30 cellular contexts compared by ENCODE assay signal in genomic region chr4:373062-373839, GRCh38. TPM values are rescaled to one million over a fixed set of nuclear protein-coding genes. Genes with fewer than 3 reads are reported as not detected.
A peak's percentile ranks its signal among the peaks of the same experiment; 100 is the strongest.
DNase-seq lines count a peak whose midpoint lies in the region; ATAC-seq, FAIRE-seq and TF ChIP-seq lines count a peak whose summit lies in the region.
"Had no signal": no experiment of that assay in that cellular context is flagged by ENCODE, and none has a peak within 500 bp of the region (broad histone marks: within the 10 kb centered on the region; RNA-seq: fewer than 3 reads in every experiment).

No MANE protein-coding gene starts in this region.

- no peaks in the 10 kb centered on the region for H3K9me2 ChIP-seq in HCT116 (ENCODE audit: insufficient read depth)

- CTCF ChIA-PET in HCT116 (lab: Charles Lee): no interaction called here
- CTCF ChIA-PET in K562 (lab: Yijun Ruan, JAX; ENCODE audit: low intra/inter-chr PET ratio): no interaction called here

- H3K4me3 ChIP-seq in BLaER1 treated with 17β-estradiol and CSF1 and Interleukin-3, amounts not matched to agents 10 nM and 100 nM: peak overlapping the region; percentile 15 to 46 (median 40); a peak in 14 of 20 replicates
- no peak overlapping the region for H3K4me3 ChIP-seq in HCT116 (replicated peaks in 1 of 2; ENCODE audit: low read depth in 1 of 2, low read length in 2 of 2)
- no peak overlapping the region for H3K4me3 ChIP-seq in K562
- H3K4me3 ChIP-seq in mucosa of rectum (ENCODE audit: low read length in 2 of 2): peak overlapping the region; percentile 23 to 35

- no peak for ATAC-seq in HCT116
- ATAC-seq in K562: no peak
- ATAC-seq: left lobe of liver, natural killer cell had no signal

- no peak for DNase-seq in HCT116 (ENCODE audit: low read depth, low spot score)
- DNase-seq in K562 (ENCODE audit: extremely low read depth in 1 of 4, low spot score in 3 of 4): no peak
- no peak for DNase-seq in NCI-H1436 (lab: John Stamatoyannopoulos, UW)
- DNase-seq in activated CD8-positive, alpha-beta memory T cell treated with anti-CD3 and anti-CD28 coated beads for 24 hours: no peak
- DNase-seq in cerebellum (ENCODE audit: low spot score): no peak
- no peak for DNase-seq in nephron progenitor cell
- DNase-seq: ACHN; activated CD4-positive, alpha-beta T cell treated with anti-CD3 and anti-CD28 coated beads, Interleukin-2, amount 10 ng/mL, durations not matched to agents 24 days and 14 days; activated naive CD4-positive, alpha-beta T cell treated with anti-CD3 and anti-CD28 coated beads, Interleukin-2, amount 50 U/mL, for 16 hours; C1 segment of cervical spinal cord; immature natural killer cell; natural killer cell; NCI-H1092; NCI-H187 treated with DMSO at 0.1 percent for 48 hours; NCI-H524 treated with DMSO at 0.1 percent for 48 hours; SHP77 treated with DMSO at 0.1 percent for 48 hours; small intestine; stimulated activated CD4-positive, alpha-beta T cell treated with anti-CD3 and anti-CD28 coated beads, Interleukin-1b, Interleukin-23, amount 100 ng/mL, for 48 hours; SW 1271; T1000; WERI-Rb-1 had no signal

- RAD21 ChIA-PET in HCT116 (lab: Charles Lee; ENCODE audit: low non-redundant PET in 1 of 2, low total read pairs in 2 of 2, uncharacterized antibody in 2 of 2, unreplicated experiment in 2 of 2): no interaction called here

- no peak for TF ChIP-seq EP300 in K562 (IDR thresholded peaks at IDR 0.05; ENCODE audit: low read length)

- H3K36me3 ChIP-seq in BLaER1 treated with 17β-estradiol and CSF1 and Interleukin-3, amounts not matched to agents 10 nM and 100 nM: peaks cover 71 to 97% (median 92%) of the 10 kb centered on the region in 11 experiments
- H3K36me3 ChIP-seq in HCT116 (ENCODE audit: control insufficient read depth in 1 of 2, insufficient read depth in 2 of 2, low read length in 2 of 2) (no peaks in the 10 kb centered on the region), K562 (ENCODE audit: control insufficient read depth, insufficient read depth, low read length) (no peaks in the 10 kb centered on the region), mucosa of rectum (ENCODE audit: control insufficient read depth in 2 of 2, insufficient read depth in 2 of 2, low read length in 2 of 2) (peaks cover 19 to 32% of the 10 kb centered on the region in 2 donors)

- TF ChIP-seq RAD21 in HCT116 (IDR thresholded peaks at IDR 0.05; ENCODE audit: low read depth): no peak
- TF ChIP-seq RAD21 in K562 (CRISPR knock-in tag; conservative IDR thresholded peaks at IDR 0.05 in 1 of 2, IDR thresholded peaks at IDR 0.05 in 1 of 2): no peak

- H3K4me2 ChIP-seq in BLaER1 treated with 17β-estradiol and CSF1 and Interleukin-3, amounts not matched to agents 10 nM and 100 nM: no peak overlapping the region
- no peak overlapping the region for H3K4me2 ChIP-seq in HCT116 (ENCODE audit: low read length)
- no peak overlapping the region for H3K4me2 ChIP-seq in K562 (ENCODE audit: insufficient read depth, low read length)

- under 1% methylated on average over 7 of the region's 7 CpGs for WGBS in K562 (ENCODE audit: insufficient coverage, low coverage, missing lambda C conversion rate)

- H3K4me1 ChIP-seq in BLaER1 treated with 17β-estradiol and CSF1 and Interleukin-3, amounts not matched to agents 10 nM and 100 nM: no peaks in the 10 kb centered on the region
- H3K4me1 ChIP-seq in HCT116 (ENCODE audit: control insufficient read depth in 1 of 2, insufficient read depth in 2 of 2, low read length in 2 of 2) (no peaks in the 10 kb centered on the region), K562 (replicated peaks in 1 of 2; ENCODE audit: control insufficient read depth in 2 of 2, insufficient read depth in 2 of 2, low read length in 2 of 2) (no peaks in the 10 kb centered on the region), mucosa of rectum (ENCODE audit: control insufficient read depth in 2 of 2, insufficient read depth in 2 of 2, low read length in 2 of 2) (no peaks in the 10 kb centered on the region)
- H3K4me1 ChIP-seq: ascending aorta had no signal

- in situ Hi-C loops in K562 (cut with MboI): no loop called here

- no TSS peak for BruUV-seq in HCT116 (replicated peaks; lab: Mats Ljungman, UMichigan)
- BruUV-seq in K562 (replicated peaks; lab: Mats Ljungman, UMichigan): no TSS peak

- intact Hi-C loops in HCT116 (cut with micrococcal nuclease) (no loop called here), K562 (cut with micrococcal nuclease) (no loop called here)

- H3K4me1 Mint-ChIP-seq in nephron progenitor cell: no peaks in the 10 kb centered on the region
- H3K4me1 Mint-ChIP-seq: activated CD4-positive, alpha-beta T cell treated with anti-CD3 and anti-CD28 coated beads, Interleukin-2, amount 10 ng/mL, durations not matched to agents 24 days and 14 days; IgD-negative memory B cell; immature natural killer cell; mesothelial cell of epicardium; natural killer cell had no signal

- H3K27ac ChIP-seq in BLaER1 treated with 17β-estradiol and CSF1 and Interleukin-3, amounts not matched to agents 10 nM and 100 nM: no peak overlapping the region
- H3K27ac ChIP-seq in HCT116 (ENCODE audit: low read depth, low read length) (no peak overlapping the region), K562 (ENCODE audit: extremely low read depth, low read depth, low read length) (no peak overlapping the region), mucosa of rectum (ENCODE audit: low read depth in 2 of 2, low read length in 2 of 2) (no peak overlapping the region)
- H3K27ac ChIP-seq: ascending aorta, WERI-Rb-1 had no signal

- peaks cover 98 to 100% (median 99%) of the 10 kb centered on the region in 11 experiments for H3K9me3 ChIP-seq in BLaER1 treated with 17β-estradiol and CSF1 and Interleukin-3, amounts not matched to agents 10 nM and 100 nM (replicated peaks in 1 of 11)
- H3K9me3 ChIP-seq in HCT116 (ENCODE audit: control insufficient read depth in 1 of 2, insufficient read depth in 1 of 2, low read depth in 1 of 2, low read length in 2 of 2) (peaks cover 35 to 37% of the 10 kb centered on the region in 2 experiments; a peak in 2 of 4 replicates), K562 (replicated peaks; ENCODE audit: control insufficient read depth, insufficient read depth, low read depth, low read length) (peaks cover 1% of the 10 kb centered on the region; the same call in 1 of the 2 replicates), mucosa of rectum (ENCODE audit: control insufficient read depth in 2 of 2, low read length in 2 of 2) (peaks cover 59 to 76% of the 10 kb centered on the region in 2 donors)

- no peak overlapping the region for H2AFZ ChIP-seq in HCT116 (ENCODE audit: low read depth, low read length, poor library complexity, severe bottlenecking)
- no peak overlapping the region for H2AFZ ChIP-seq in K562 (ENCODE audit: low read depth, low read length)

- FAIRE-seq in K562 (lab: Jason Lieb, UNC): no peak
- FAIRE-seq: endometrium, frontal cortex, small intestine had no signal

- no peak overlapping the region for H3K9ac ChIP-seq in BLaER1 treated with 17β-estradiol and CSF1 and Interleukin-3, amounts not matched to agents 10 nM and 100 nM
- H3K9ac ChIP-seq in HCT116 (ENCODE audit: low read length): no peak overlapping the region
- H3K9ac ChIP-seq in K562 (ENCODE audit: insufficient read depth in 1 of 2, low read depth in 2 of 2, low read length in 2 of 2): no peak overlapping the region
- no peak overlapping the region for H3K9ac ChIP-seq in mucosa of rectum (ENCODE audit: low read depth in 1 of 2, low read length in 2 of 2)

- no peak overlapping the region for H3K27ac Mint-ChIP-seq in nephron progenitor cell
- H3K27ac Mint-ChIP-seq: activated CD4-positive, alpha-beta T cell treated with anti-CD3 and anti-CD28 coated beads, Interleukin-2, amount 10 ng/mL, durations not matched to agents 24 days and 14 days; IgD-negative memory B cell; immature natural killer cell; mesothelial cell of epicardium; natural killer cell; type B pancreatic cell had no signal

- H4K20me1 ChIP-seq in BLaER1 treated with 17β-estradiol and CSF1 and Interleukin-3, amounts not matched to agents 10 nM and 100 nM: no peaks in the 10 kb centered on the region
- H4K20me1 ChIP-seq in HCT116 (ENCODE audit: insufficient read depth) (no peaks in the 10 kb centered on the region), K562 (replicated peaks; ENCODE audit: control insufficient read depth, insufficient read depth, low read length) (no peaks in the 10 kb centered on the region)

- H3K27me3 Mint-ChIP-seq in nephron progenitor cell (ENCODE audit: low read depth, poor library complexity): no peaks in the 10 kb centered on the region
- H3K27me3 Mint-ChIP-seq: activated CD4-positive, alpha-beta T cell treated with anti-CD3 and anti-CD28 coated beads, Interleukin-2, amount 10 ng/mL, durations not matched to agents 24 days and 14 days; IgD-negative memory B cell; type B pancreatic cell had no signal

- H3K4me3 Mint-ChIP-seq in nephron progenitor cell: no peak overlapping the region
- H3K4me3 Mint-ChIP-seq: activated CD4-positive, alpha-beta T cell treated with anti-CD3 and anti-CD28 coated beads, Interleukin-2, amount 10 ng/mL, durations not matched to agents 24 days and 14 days; IgD-negative memory B cell; immature natural killer cell; mesothelial cell of epicardium; natural killer cell; type B pancreatic cell had no signal

- no peaks in the 10 kb centered on the region for H3K27me3 ChIP-seq in BLaER1 treated with 17β-estradiol and CSF1 and Interleukin-3, amounts not matched to agents 10 nM and 100 nM
- no peaks in the 10 kb centered on the region for H3K27me3 ChIP-seq in HCT116 (ENCODE audit: insufficient read depth, low read length)
- no peaks in the 10 kb centered on the region for H3K27me3 ChIP-seq in K562 (ENCODE audit: control insufficient read depth in 2 of 2, insufficient read depth in 2 of 2, low read length in 2 of 2)
- no peaks in the 10 kb centered on the region for H3K27me3 ChIP-seq in mucosa of rectum (ENCODE audit: control insufficient read depth in 2 of 2, insufficient read depth in 2 of 2, low read length in 2 of 2)
- H3K27me3 ChIP-seq: ascending aorta had no signal

- no peaks in the 10 kb centered on the region for H3K9me1 ChIP-seq in K562 (ENCODE audit: control insufficient read depth, insufficient read depth, low read length)

- TF ChIP-seq POLR2A in HCT116 (IDR thresholded peaks at IDR 0.05; ENCODE audit: borderline replicate concordance, extremely low read depth, insufficient read depth, insufficient read length) (no peak), K562 (conservative IDR thresholded peaks at IDR 0.05) (no peak)

- peaks cover 100% of the 10 kb centered on the region for H3K36me3 Mint-ChIP-seq in nephron progenitor cell (ENCODE audit: low read depth)

- peaks cover 100% of the 10 kb centered on the region for H3K9me3 Mint-ChIP-seq in nephron progenitor cell

- no peaks in the 10 kb centered on the region for H3K79me2 ChIP-seq in HCT116 (ENCODE audit: insufficient read depth, low read length)
- H3K79me2 ChIP-seq in K562 (ENCODE audit: control insufficient read depth, insufficient read depth, low read length): no peaks in the 10 kb centered on the region

- TF ChIP-seq CTCF in HCT116 (IDR thresholded peaks at IDR 0.05 in 2 of 3, conservative IDR thresholded peaks at IDR 0.05 in 1 of 3; ENCODE audit: borderline replicate concordance in 1 of 3, insufficient read depth in 1 of 3, low read depth in 2 of 3, low read length in 2 of 3) (no peak), K562 (IDR thresholded peaks at IDR 0.05 in 2 of 3, conservative IDR thresholded peaks at IDR 0.05 in 1 of 3; ENCODE audit: insufficient read depth in 2 of 3, low read depth in 1 of 3, low read length in 3 of 3) (no peak), nephron progenitor cell (IDR thresholded peaks at IDR 0.05) (no peak)

- POLR2A ChIA-PET in HCT116 (lab: Charles Lee) (no interaction called here), K562 (lab: Yijun Ruan, JAX) (no interaction called here)

RNA-seq across cellular contexts. Expression of gene ZNF141, which starts 35.6 kb away (rescaled TPM):
- total RNA-seq in HCT116 (2021; ENCODE audit: unreplicated experiment) (0.17 TPM), K562 (2014; rRNA removed) (not detected in 2 replicates), K562 (2014; rRNA removed; fragmentation: Illumina TruSeq; extraction: Trizol) (not detected in 2 replicates), K562 (2015; rRNA removed; fragmentation: Illumina TruSeq; extraction: Trizol) (not detected in 2 replicates), K562 (2021) (0.09 and 0.16 TPM in 2 replicates), cerebellum (61.7 TPM)
- polyA plus RNA-seq in HCT116 (2012): not detected in 2 replicates
- total RNA-seq in K562 (2011; cell fraction: chromatin; rRNA removed; ENCODE audit: low replicate concordance): not detected in 2 replicates
- total RNA-seq in K562 (2011; cell fraction: nucleolus; rRNA removed): not detected in 2 replicates
- total RNA-seq in K562 (2011; cell fraction: nucleoplasm; rRNA removed): not detected in 2 replicates
- polyA plus RNA-seq in K562 (2011; rRNA removed) (not detected in 2 replicates), K562 (2014; fragmentation: Illumina TruSeq; extraction: Trizol) (not detected in 2 replicates), K562 (2014; fragmentation: Nextera tagmentation; extraction: Ambion mirVana) (not detected), K562 (2014; rRNA removed) (not detected in 2 replicates)
- not detected in 2 replicates for polyA plus RNA-seq in K562 (2011; cell fraction: cytosol; rRNA removed)
- polyA plus RNA-seq in K562 (2011; cell fraction: nucleus; rRNA removed): not detected in 2 replicates
- polyA plus RNA-seq in K562 (2012): not detected in 2 replicates
- polyA minus RNA-seq in K562 (2011; rRNA and poly(A)+ RNA removed): not detected in 2 replicates
- not detected in 2 replicates for polyA minus RNA-seq in K562 (2011; cell fraction: cytosol; rRNA and poly(A)+ RNA removed)
- polyA minus RNA-seq in K562 (2011; cell fraction: nucleus; rRNA and poly(A)+ RNA removed): not detected in 2 replicates

Comparison
In these comparisons a context has a peak if more than half of its experiments do, and no peak if none do; other contexts are left out.
1. H3K4me3 ChIP-seq: peak in BLaER1 treated with 17β-estradiol and CSF1 and Interleukin-3, amounts not matched to agents 10 nM and 100 nM (10 of 10) and mucosa of rectum (2 of 2); none in HCT116 (0 of 2) and K562 (single experiment).
2. RNA of gene ZNF141, which starts 35.6 kb away (total RNA-seq): 61.7 TPM in cerebellum (single experiment); 0.17 TPM in HCT116 (single experiment) and 0.09 to 0.16 TPM in K562; every median in the first group is over 10 times any median in the second.